ENCODE assay signal across 18 cellular contexts in genomic region chr7:82345886-82346285, GRCh38.
DNase-seq lines count a peak whose midpoint lies in the region; ATAC-seq, FAIRE-seq and TF ChIP-seq lines count a peak whose summit lies in the region.
"Had no signal": no experiment of that assay in that cellular context is flagged by ENCODE, and none has a peak within 500 bp of the region (broad histone marks: within the 10 kb centered on the region; RNA-seq: fewer than 3 reads in every experiment).

No MANE protein-coding gene starts in this region.

- no peaks in the 10 kb centered on the region for H3K27me3 Mint-ChIP-seq in WTC11 (ENCODE audit: low read depth)

- dilution Hi-C loops in IMR-90 (cut with HindIII; ENCODE audit: low sequenced_read_pairs, unreplicated experiment) = no loop called here

- no peaks in the 10 kb centered on the region; the same call in 1 of the 2 replicates for H3K36me3 ChIP-seq in IMR-90 (ENCODE audit: control insufficient read depth, insufficient read depth, low read length)
- H3K36me3 ChIP-seq: HAP-1 had no signal

- 0 out of 2 replicates have a peak, but pooled peaks cover 3% of the 10 kb centered on the region for H3K4me1 Mint-ChIP-seq in WTC11

- no peak overlapping the region for H3K9ac ChIP-seq in IMR-90 (ENCODE audit: low read depth, low read length)

- H2BK15ac ChIP-seq in IMR-90 (ENCODE audit: low read depth, low read length) = no peak overlapping the region

- H3K18ac ChIP-seq in IMR-90 (ENCODE audit: low read depth, low read length) = no peak overlapping the region

- H2BK120ac ChIP-seq in IMR-90 (ENCODE audit: low read depth, low read length) = no peak overlapping the region

- H3K4ac ChIP-seq in IMR-90 (ENCODE audit: low read depth, low read length) = peak overlapping the region; percentile 22; the same call in 1 of the 2 replicates

- H3K9me1 ChIP-seq in IMR-90 (ENCODE audit: insufficient read depth, low read length) = no peaks in the 10 kb centered on the region; the same call in 1 of the 2 replicates

- H3K79me1 ChIP-seq in IMR-90 (ENCODE audit: low read depth in 1 of 2, low read length in 2 of 2) = peaks cover 0 to 12% of the 10 kb centered on the region in 2 experiments; a peak in 2 of 4 replicates

- in situ Hi-C loops in IMR-90 (cut with MboI; ENCODE audit: low sequenced_read_pairs) = no loop called here

- TF ChIP-seq POLR2A in IMR-90 (IDR thresholded peaks at IDR 0.05; ENCODE audit: low read depth, low read length) = no peak

- no peak overlapping the region for H2BK20ac ChIP-seq in IMR-90 (ENCODE audit: low read depth, low read length)

- no peaks in the 10 kb centered on the region for H3K27me3 ChIP-seq in IMR-90 (ENCODE audit: control insufficient read depth, insufficient read depth, low read length)
- H3K27me3 ChIP-seq: BE2C had no signal

- no peaks in the 10 kb centered on the region for H4K20me1 ChIP-seq in IMR-90 (ENCODE audit: insufficient read depth, low read length)

- POLR2A ChIA-PET in IMR-90 (lab: Charles Lee; ENCODE audit: unreplicated experiment) = no interaction called here
- POLR2A ChIA-PET in WTC11 (lab: Charles Lee) = no interaction called here

- intact Hi-C loops in IMR-90 (cut with micrococcal nuclease) = no loop called here

- no peak overlapping the region for H4K8ac ChIP-seq in IMR-90 (ENCODE audit: low read depth in 2 of 2, low read length in 2 of 2)

- peak overlapping the region; percentile 61; the same call in 1 of the 2 replicates for H3K23ac ChIP-seq in IMR-90 (ENCODE audit: low read depth, low read length)

- CTCF ChIA-PET in IMR-90 (lab: Yijun Ruan, JAX) = interaction anchor here (0.6 kb wide), 1 partner anchor 230 kb away, joined by 4 read pairs; no protein-coding TSS in a partner anchor
- CTCF ChIA-PET in WTC11 (lab: Charles Lee) = no interaction called here

- DNase-seq in D721Med (ENCODE audit: insufficient read length, low spot score) = no peak
- DNase-seq in IMR-90 = no peak
- DNase-seq in astrocyte of the hippocampus (ENCODE audit: low read depth, low spot score) = peak; percentile 9
- DNase-seq in urothelium cell line (ENCODE audit: low spot score) = no peak
- DNase-seq in NCI-H2196 (lab: John Stamatoyannopoulos, UW; ENCODE audit: unreplicated experiment) = no peak
- DNase-seq in WTC11 (ENCODE audit: low spot score) = no peak
- DNase-seq: BE2C; Caco-2; CD8-positive, alpha-beta T cell; DMS 273 treated with DMSO at 0.1 percent for 48 hours had no signal

- H4K91ac ChIP-seq in IMR-90 (ENCODE audit: insufficient read depth, low read depth, low read length) = no peak overlapping the region

- ATAC-seq in IMR-90 (ENCODE audit: low read depth) = no peak
- ATAC-seq in GM21576 (IDR thresholded peaks at IDR 0.05; ENCODE audit: unreplicated experiment) = no peak
- no peak for ATAC-seq in WTC11
- ATAC-seq: CD8-positive, alpha-beta T cell; HepG2 had no signal

- H2BK5ac ChIP-seq in IMR-90 (ENCODE audit: low read depth, low read length, poor library complexity, severe bottlenecking) = no peak overlapping the region

- no peak for TF ChIP-seq RAD21 in IMR-90 (IDR thresholded peaks at IDR 0.05; ENCODE audit: low read length)

- no peak overlapping the region for H2AK5ac ChIP-seq in IMR-90 (ENCODE audit: low read depth, low read length)

- H4K5ac ChIP-seq in IMR-90 (ENCODE audit: low read depth, low read length) = no peak overlapping the region

- no peak overlapping the region for H3K27ac ChIP-seq in IMR-90 (ENCODE audit: insufficient read depth, low read length)
- H3K27ac ChIP-seq: C4-2B had no signal

- H3K9me3 ChIP-seq in IMR-90 (ENCODE audit: control insufficient read depth, insufficient read depth, low read length) = no peaks in the 10 kb centered on the region
- H3K9me3 ChIP-seq: BE2C, Caco-2, HAP-1 had no signal

- BruUV-seq in IMR-90 (replicated peaks; lab: Mats Ljungman, UMichigan) = no TSS peak

- no peak overlapping the region for H3K4me3 Mint-ChIP-seq in WTC11
- H3K4me3 Mint-ChIP-seq: CD8-positive, alpha-beta T cell had no signal

- H3K56ac ChIP-seq in IMR-90 (ENCODE audit: extremely low read depth, insufficient read depth, low read length) = no peak overlapping the region

- TF ChIP-seq CTCF in D721Med (IDR thresholded peaks at IDR 0.05; ENCODE audit: insufficient read depth, missing control alignments) = no peak
- TF ChIP-seq CTCF in IMR-90 (conservative IDR thresholded peaks at IDR 0.05; ENCODE audit: low read depth, low read length) = no peak
- no peak for TF ChIP-seq CTCF in WTC11 (IDR thresholded peaks at IDR 0.05)

- H2AFZ ChIP-seq in IMR-90 (replicated peaks; ENCODE audit: low read length, poor library complexity) = no peak overlapping the region

- no peaks in the 10 kb centered on the region; the same call in 1 of the 2 replicates for H3K4me1 ChIP-seq in IMR-90 (ENCODE audit: control insufficient read depth, insufficient read depth, low read length)
- H3K4me1 ChIP-seq: Caco-2 had no signal

- H2AK9ac ChIP-seq in IMR-90 (replicated peaks; ENCODE audit: low read depth, low read length, poor library complexity) = no peak overlapping the region

- H3K9me3 Mint-ChIP-seq in WTC11 = no peaks in the 10 kb centered on the region

- no peak overlapping the region; the same call in 1 of the 2 replicates for H3K14ac ChIP-seq in IMR-90 (replicated peaks; ENCODE audit: low read depth, low read length)

- H3K4me3 ChIP-seq in IMR-90 (ENCODE audit: insufficient read depth, low read depth, low read length) = no peak overlapping the region
- H3K4me3 ChIP-seq: HAP-1 had no signal

- H3K27ac Mint-ChIP-seq in WTC11 = no peak overlapping the region
- H3K27ac Mint-ChIP-seq: CD8-positive, alpha-beta T cell had no signal

- no peak overlapping the region for H3K4me2 ChIP-seq in IMR-90 (ENCODE audit: low read depth, low read length)

- peaks cover 2% of the 10 kb centered on the region; the same call in 1 of the 2 replicates for H3K36me3 Mint-ChIP-seq in WTC11
- H3K36me3 Mint-ChIP-seq: CD8-positive, alpha-beta T cell had no signal

- FAIRE-seq in D721Med (lab: Jason Lieb, UNC) = peak; percentile 86
- FAIRE-seq in urothelium cell line (lab: Jason Lieb, UNC) = peak; percentile 52
- FAIRE-seq: A204.1, GM12891, H1, HepG2, HTR-8/SVneo had no signal

TF ChIP-seq in IMR-90, 13 proteins besides CTCF, POLR2A, EP300 and RAD21 (continues in another document):
- no peak for TF ChIP-seq RCOR1 (IDR thresholded peaks at IDR 0.05; ENCODE audit: insufficient replicate concordance, low read length)
- no peak for TF ChIP-seq CEBPB (IDR thresholded peaks at IDR 0.05; ENCODE audit: low read depth, low read length)
- TF ChIP-seq BHLHE40 (IDR thresholded peaks at IDR 0.05; ENCODE audit: low read depth, low read length) = no peak
- no peak for TF ChIP-seq USF2 (IDR thresholded peaks at IDR 0.05; ENCODE audit: low read depth, low read length)
- no peak for TF ChIP-seq MXI1 (IDR thresholded peaks at IDR 0.05; ENCODE audit: borderline replicate concordance, low read depth, low read length)
- no peak for TF ChIP-seq ELK1 (IDR thresholded peaks at IDR 0.05; ENCODE audit: borderline replicate concordance, low read depth, low read length)
- no peak for TF ChIP-seq FOS (IDR thresholded peaks at IDR 0.05; ENCODE audit: low read depth, low read length)
- TF ChIP-seq MAFK (IDR thresholded peaks at IDR 0.05; ENCODE audit: low read depth, low read length) = no peak
- no peak for TF ChIP-seq CHD1 (IDR thresholded peaks at IDR 0.05; ENCODE audit: low read depth, low read length)

TF ChIP-seq in WTC11, 78 proteins besides CTCF, POLR2A, EP300 and RAD21:
- TF ChIP-seq MXD4 (CRISPR knock-in tag; IDR thresholded peaks at IDR 0.05; ENCODE audit: borderline replicate concordance) = no peak
- TF ChIP-seq TP53 (CRISPR knock-in tag; IDR thresholded peaks at IDR 0.05) = no peak
- no peak for TF ChIP-seq ATF2 (CRISPR knock-in tag; IDR thresholded peaks at IDR 0.05; ENCODE audit: borderline replicate concordance, low read depth)
- no peak for TF ChIP-seq MLX (CRISPR knock-in tag; IDR thresholded peaks at IDR 0.05)
- no peak for TF ChIP-seq ZNF396 (CRISPR knock-in tag; IDR thresholded peaks at IDR 0.05; ENCODE audit: borderline replicate concordance)
- no peak for TF ChIP-seq RELA (CRISPR knock-in tag; IDR thresholded peaks at IDR 0.05; ENCODE audit: borderline replicate concordance)
- TF ChIP-seq IRF1 (CRISPR knock-in tag; IDR thresholded peaks at IDR 0.05) = no peak
- no peak for TF ChIP-seq HMGA2 (CRISPR knock-in tag; IDR thresholded peaks at IDR 0.05)
- no peak for TF ChIP-seq ZBTB43 (CRISPR knock-in tag; IDR thresholded peaks at IDR 0.05)
TF ChIP-seq in WTC11: peak in this region for 0.
